In the genomic region with DNA sequence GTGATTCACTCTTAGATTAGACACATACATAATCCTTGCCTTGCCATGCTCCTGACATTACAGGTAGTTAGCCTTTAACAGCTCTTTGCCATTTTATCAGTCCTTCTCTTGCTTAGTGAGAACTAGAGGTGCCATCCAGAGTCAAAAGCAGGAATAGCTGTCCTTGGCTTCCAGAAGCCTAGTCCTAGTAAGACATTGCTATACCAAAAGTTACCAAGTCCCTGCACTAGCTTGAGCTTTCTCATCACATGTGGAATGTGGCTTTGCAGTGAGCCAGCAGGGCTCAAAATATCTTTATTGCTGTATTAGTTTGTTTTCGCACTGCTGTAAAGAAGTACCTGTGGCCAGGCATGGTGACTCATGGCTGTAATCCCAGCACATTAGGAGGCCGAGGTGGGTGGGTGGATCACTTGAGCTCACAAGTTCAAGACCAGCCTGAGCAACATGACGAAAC, we compare ENCODE assay signal across 16 cellular contexts.
DNase-seq lines count a peak whose midpoint lies in the region; ATAC-seq, FAIRE-seq and TF ChIP-seq lines count a peak whose summit lies in the region.
"Had no signal": no experiment of that assay in that cellular context is flagged by ENCODE, and none has a peak within 500 bp of the region (broad histone marks: within the 10 kb centered on the region; RNA-seq: fewer than 3 reads in every experiment).

No MANE protein-coding gene starts in this region.

- H3K9ac ChIP-seq in astrocyte (ENCODE audit: low read length) (no peak overlapping the region), smooth muscle cell (ENCODE audit: low read depth) (no peak overlapping the region)

- intact Hi-C loops in Right ventricle myocardium superior (cut with DNase I) (loop anchor here (10.0 kb wide), 1 partner anchor 353 kb away; no protein-coding TSS in a partner anchor), right cardiac atrium (cut with DNase I) (loop anchor here in 2 of 4 donors (5.0 to 10.0 kb wide), 2 partner anchors 350 to 353 kb away; no protein-coding TSS in a partner anchor)

- no peak overlapping the region for H2AFZ ChIP-seq in astrocyte (ENCODE audit: low read depth, low read length)
- no peak overlapping the region for H2AFZ ChIP-seq in smooth muscle cell (ENCODE audit: low read depth)

- H4K20me1 ChIP-seq in astrocyte (ENCODE audit: insufficient read depth, low read length), result no peaks in the 10 kb centered on the region
- H4K20me1 ChIP-seq in smooth muscle cell (ENCODE audit: low read depth), result peaks cover 7% of the 10 kb centered on the region

- no peaks in the 10 kb centered on the region for H3K9me3 ChIP-seq in right cardiac atrium (ENCODE audit: control insufficient read depth, low read length)
- no peaks in the 10 kb centered on the region for H3K9me3 ChIP-seq in astrocyte (ENCODE audit: insufficient read depth, low read depth, low read length)
- no peaks in the 10 kb centered on the region for H3K9me3 ChIP-seq in smooth muscle cell (replicated peaks; ENCODE audit: low read depth)
- H3K9me3 ChIP-seq: body of pancreas, sigmoid colon had no signal

- H3K9me3 Mint-ChIP-seq in astrocyte (ENCODE audit: unreplicated experiment) (no peaks in the 10 kb centered on the region), nephron progenitor cell (peaks cover 8% of the 10 kb centered on the region)

- H3K4me2 ChIP-seq in astrocyte (ENCODE audit: low read length) (no peak overlapping the region), smooth muscle cell (no peak overlapping the region)

- H3K4me3 Mint-ChIP-seq in astrocyte (ENCODE audit: unreplicated experiment) (no peak overlapping the region), nephron progenitor cell (no peak overlapping the region)
- H3K4me3 Mint-ChIP-seq: neural crest cell had no signal

- no peak overlapping the region for H3K27ac ChIP-seq in right cardiac atrium (ENCODE audit: low read length)
- no peak overlapping the region for H3K27ac ChIP-seq in astrocyte (ENCODE audit: low read depth, low read length)
- no peak overlapping the region for H3K27ac ChIP-seq in foreskin keratinocyte
- H3K27ac ChIP-seq in smooth muscle cell (ENCODE audit: low read depth), result peak overlapping the region; percentile 17
- H3K27ac ChIP-seq: body of pancreas, SK-N-MC had no signal

- H3K27ac Mint-ChIP-seq in astrocyte (ENCODE audit: unreplicated experiment) (no peak overlapping the region), nephron progenitor cell (no peak overlapping the region)

- no peak for DNase-seq in Right ventricle myocardium superior
- no peak for DNase-seq in right cardiac atrium
- peak; percentile 29 for DNase-seq in astrocyte (ENCODE audit: low read depth)
- peak; percentile 42 to 76 for DNase-seq in foreskin keratinocyte
- no peak for DNase-seq in smooth muscle cell (lab: John Stamatoyannopoulos, UW; ENCODE audit: unreplicated experiment)
- no peak for DNase-seq in nephron progenitor cell
- DNase-seq in activated CD4-positive, CD25-positive, alpha-beta regulatory T cell (lab: John Stamatoyannopoulos, UW), result no peak
- DNase-seq: activated effector memory CD4-positive, alpha-beta T cell treated with anti-CD3 and anti-CD28 coated beads, Interleukin-2, amount 50 U/mL, for 16 hours; body of pancreas; NCI-H146; sigmoid colon; stimulated activated naive CD4-positive, alpha-beta T cell had no signal

- H3K4me3 ChIP-seq in right cardiac atrium (ENCODE audit: low read length), result no peak overlapping the region
- H3K4me3 ChIP-seq in astrocyte (ENCODE audit: insufficient read depth, low read depth, low read length), result no peak overlapping the region
- no peak overlapping the region for H3K4me3 ChIP-seq in smooth muscle cell
- H3K4me3 ChIP-seq: body of pancreas, sigmoid colon, SK-N-MC had no signal

- H3K79me2 ChIP-seq in astrocyte (ENCODE audit: insufficient read depth, low read length) (no peaks in the 10 kb centered on the region), smooth muscle cell (ENCODE audit: low read depth) (no peaks in the 10 kb centered on the region)

- no peaks in the 10 kb centered on the region for H3K27me3 Mint-ChIP-seq in astrocyte (ENCODE audit: low read depth, unreplicated experiment)
- peaks cover 5% of the 10 kb centered on the region for H3K27me3 Mint-ChIP-seq in nephron progenitor cell (ENCODE audit: low read depth, poor library complexity)

- no peak for FAIRE-seq in astrocyte (lab: Jason Lieb, UNC)
- FAIRE-seq: TTC549 had no signal

- H3K36me3 ChIP-seq in astrocyte (ENCODE audit: insufficient read depth, low read length) (no peaks in the 10 kb centered on the region), smooth muscle cell (ENCODE audit: low read depth) (no peaks in the 10 kb centered on the region)
- H3K36me3 ChIP-seq: sigmoid colon had no signal

- peak; percentile 39 for ATAC-seq in Right ventricle myocardium superior (ENCODE audit: poor library complexity)
- ATAC-seq in right cardiac atrium, result no peak
- ATAC-seq in foreskin keratinocyte, result peak; percentile 49
- ATAC-seq in HG03521 (IDR thresholded peaks at IDR 0.05; ENCODE audit: unreplicated experiment), result no peak
- ATAC-seq: body of pancreas had no signal

- WGBS in right cardiac atrium, result 95% methylated on average over 3 of the region's 3 CpGs
- WGBS in smooth muscle cell (ENCODE audit: low lambda C conversion rate), result 27% methylated on average over 3 of the region's 3 CpGs

- H3F3A ChIP-seq in smooth muscle cell (ENCODE audit: low read depth), result peaks cover 4% of the 10 kb centered on the region

- TF ChIP-seq CTCF in astrocyte (IDR thresholded peaks at IDR 0.05; ENCODE audit: insufficient read depth, low read depth, low read length) (no peak), foreskin keratinocyte (conservative IDR thresholded peaks at IDR 0.05) (peak; percentile 44), smooth muscle cell (IDR thresholded peaks at IDR 0.05; ENCODE audit: borderline replicate concordance, insufficient read depth, poor library complexity, severe bottlenecking) (no peak), nephron progenitor cell (IDR thresholded peaks at IDR 0.05) (no peak)

- no peaks in the 10 kb centered on the region for H3K27me3 ChIP-seq in right cardiac atrium (ENCODE audit: control insufficient read depth, insufficient read depth)
- no peaks in the 10 kb centered on the region for H3K27me3 ChIP-seq in astrocyte (ENCODE audit: insufficient read depth, low read length)
- H3K27me3 ChIP-seq in foreskin keratinocyte, result no peaks in the 10 kb centered on the region
- no peaks in the 10 kb centered on the region for H3K27me3 ChIP-seq in smooth muscle cell (ENCODE audit: low read depth)
- H3K27me3 ChIP-seq: body of pancreas, sigmoid colon had no signal

- H3K4me1 Mint-ChIP-seq in astrocyte (ENCODE audit: low read depth, unreplicated experiment) (no peaks in the 10 kb centered on the region), nephron progenitor cell (peaks cover 22% of the 10 kb centered on the region)

- H3K36me3 Mint-ChIP-seq in astrocyte (ENCODE audit: low read depth, unreplicated experiment), result no peaks in the 10 kb centered on the region
- peaks cover 42% of the 10 kb centered on the region for H3K36me3 Mint-ChIP-seq in nephron progenitor cell (ENCODE audit: low read depth)

- H3K4me1 ChIP-seq in right cardiac atrium (ENCODE audit: control insufficient read depth, insufficient read depth, low read length), result peaks cover 3% of the 10 kb centered on the region
- H3K4me1 ChIP-seq in astrocyte (ENCODE audit: insufficient read depth, low read length), result no peaks in the 10 kb centered on the region
- no peaks in the 10 kb centered on the region for H3K4me1 ChIP-seq in foreskin keratinocyte
- no peaks in the 10 kb centered on the region for H3K4me1 ChIP-seq in smooth muscle cell (ENCODE audit: low read depth)

Comparison
In these comparisons a context has a peak if more than half of its experiments do, and no peak if none do; other contexts are left out.
1. ATAC-seq: peak in Right ventricle myocardium superior (single experiment) and foreskin keratinocyte (single experiment); none in right cardiac atrium (0 of 2) and HG03521 (single experiment).
2. DNase-seq: peak in astrocyte (single experiment) and foreskin keratinocyte (2 of 2); none in Right ventricle myocardium superior (single experiment), right cardiac atrium (0 of 3), smooth muscle cell (single experiment), nephron progenitor cell (single experiment) and activated CD4-positive, CD25-positive, alpha-beta regulatory T cell (0 of 4).